21 cellular contexts compared by ENCODE assay signal in the genomic region with DNA sequence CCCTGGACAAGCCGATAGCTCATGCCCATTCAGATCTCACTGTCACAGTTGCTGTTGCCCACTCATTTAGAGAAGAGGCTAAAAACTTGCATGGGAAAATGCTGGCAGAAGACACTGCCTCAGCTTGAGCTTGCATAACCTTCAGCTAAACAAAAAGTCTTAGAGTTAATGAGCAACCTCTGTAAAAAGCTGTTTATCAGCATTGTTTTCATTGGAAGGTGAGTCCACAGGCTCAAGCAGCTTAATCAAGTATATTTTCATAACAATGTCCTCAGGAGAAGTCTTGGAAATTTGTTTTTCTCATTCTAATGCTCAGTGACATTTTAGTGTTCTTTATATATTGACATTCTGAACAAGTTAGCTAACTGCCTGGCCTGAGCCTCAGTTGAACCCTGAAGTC.
"Had no signal": no experiment of that assay in that cellular context is flagged by ENCODE, and none has a peak within 500 bp of the region (broad histone marks: within the 10 kb centered on the region; RNA-seq: fewer than 3 reads in every experiment).

No MANE protein-coding gene starts in this region.

- H3K27ac Mint-ChIP-seq: immature natural killer cell, naive B cell, nephron had no signal

- H3K4me1 ChIP-seq: esophagus squamous epithelium, foreskin keratinocyte, psoas muscle, right atrium auricular region had no signal

- H3K36me3 ChIP-seq: esophagus squamous epithelium, neutrophil, right atrium auricular region, sigmoid colon had no signal

- H3K36me3 Mint-ChIP-seq: immature natural killer cell, naive B cell had no signal

- H3K4me3 ChIP-seq: esophagus squamous epithelium, hepatocyte, lung, psoas muscle, right atrium auricular region, sigmoid colon, skin epidermis had no signal

- ATAC-seq: foreskin keratinocyte, left cardiac atrium, left ventricle myocardium superior, psoas muscle had no signal

- DNase-seq: dermis blood vessel endothelial cell; esophagus squamous epithelium; foreskin keratinocyte; head of caudate nucleus; immature natural killer cell; kidney; left cardiac atrium; left ventricle myocardium superior; mesendoderm; naive B cell; psoas muscle; sigmoid colon; stimulated activated CD4-positive, alpha-beta T cell treated with anti-CD3 and anti-CD28 coated beads, Interleukin-12 subunit alpha, Interleukin-12 subunit beta, amount 100 ng/mL, for 4 hours; stimulated activated naive CD4-positive, alpha-beta T cell treated with Interleukin-2 at 50 U/mL for 16 hours; trophoblast cell had no signal

- H3K27me3 ChIP-seq: esophagus squamous epithelium, foreskin keratinocyte, hepatocyte, neutrophil, right atrium auricular region, sigmoid colon had no signal

- H3K9me3 ChIP-seq: esophagus squamous epithelium, neutrophil, psoas muscle, right atrium auricular region had no signal

- H3K4me3 Mint-ChIP-seq: immature natural killer cell, naive B cell, nephron had no signal

- H3K27ac ChIP-seq: foreskin keratinocyte, hepatocyte, neutrophil, psoas muscle, right atrium auricular region, sigmoid colon, skin epidermis had no signal

- H2AFZ ChIP-seq: hepatocyte had no signal

- H3K4me2 ChIP-seq: hepatocyte had no signal

- H3K4me1 Mint-ChIP-seq: immature natural killer cell, naive B cell had no signal
